Comparison of ENCODE assay signal across 10 cellular contexts in genomic region chr1:83113686-83114085, GRCh38.
"Had no signal": no experiment of that assay in that cellular context is flagged by ENCODE, and none has a peak within 500 bp of the region (broad histone marks: within the 10 kb centered on the region; RNA-seq: fewer than 3 reads in every experiment).

No MANE protein-coding gene starts in this region.

- H3K27me3 Mint-ChIP-seq: activated CD4-positive, alpha-beta memory T cell treated with anti-CD3 and anti-CD28 coated beads for 36 hours; activated CD4-positive, alpha-beta T cell treated with anti-CD3 and anti-CD28 coated beads for 36 hours; activated CD8-positive, alpha-beta memory T cell treated with anti-CD3 and anti-CD28 coated beads, Interleukin-2, amount 10 ng/mL, durations not matched to agents 7 days and 5 days; stimulated activated naive B cell treated with anti-CD40 and anti-IgM and Interleukin-4, amounts not matched to agents 10 μg/mL and 1 μg/mL and 100 μg/mL, for 72 hours had no signal

- H3K4me3 Mint-ChIP-seq: activated CD4-positive, alpha-beta memory T cell treated with anti-CD3 and anti-CD28 coated beads for 36 hours; activated CD4-positive, alpha-beta T cell treated with anti-CD3 and anti-CD28 coated beads for 36 hours; activated CD8-positive, alpha-beta memory T cell treated with anti-CD3 and anti-CD28 coated beads, Interleukin-2, amount 10 ng/mL, durations not matched to agents 7 days and 5 days; nephron; stimulated activated naive B cell treated with anti-CD40 and anti-IgM and Interleukin-4, amounts not matched to agents 10 μg/mL and 1 μg/mL and 100 μg/mL, for 72 hours had no signal

- H3K9me3 Mint-ChIP-seq: activated CD4-positive, alpha-beta memory T cell treated with anti-CD3 and anti-CD28 coated beads for 36 hours; nephron had no signal

- DNase-seq: activated CD4-positive, alpha-beta memory T cell treated with anti-CD3 and anti-CD28 coated beads for 36 hours; activated CD4-positive, alpha-beta T cell treated with anti-CD3 and anti-CD28 coated beads for 36 hours; activated CD8-positive, alpha-beta memory T cell treated with anti-CD3 and anti-CD28 coated beads, Interleukin-2, amount 10 ng/mL, durations not matched to agents 7 days and 5 days; activated effector memory CD4-positive, alpha-beta T cell treated with Interleukin-2 at 50 U/mL for 16 hours; activated naive CD4-positive, alpha-beta T cell treated with anti-CD3 and anti-CD28 coated beads, Interleukin-2, amount 50 U/mL, for 16 hours; activated T-cell treated with anti-CD3 and anti-CD28 coated beads, Interleukin-2, amount 50 U/mL, for 1 hour; islet precursor cell; stimulated activated naive B cell treated with anti-CD40 and anti-IgM and Interleukin-4, amounts not matched to agents 10 μg/mL and 1 μg/mL and 100 μg/mL, for 72 hours; T-helper 2 cell had no signal

- H3K27ac Mint-ChIP-seq: activated CD4-positive, alpha-beta memory T cell treated with anti-CD3 and anti-CD28 coated beads for 36 hours; activated CD4-positive, alpha-beta T cell treated with anti-CD3 and anti-CD28 coated beads for 36 hours; activated CD8-positive, alpha-beta memory T cell treated with anti-CD3 and anti-CD28 coated beads, Interleukin-2, amount 10 ng/mL, durations not matched to agents 7 days and 5 days; nephron; stimulated activated naive B cell treated with anti-CD40 and anti-IgM and Interleukin-4, amounts not matched to agents 10 μg/mL and 1 μg/mL and 100 μg/mL, for 72 hours had no signal

- H3K36me3 Mint-ChIP-seq: activated CD4-positive, alpha-beta memory T cell treated with anti-CD3 and anti-CD28 coated beads for 36 hours; stimulated activated naive B cell treated with anti-CD40 and anti-IgM and Interleukin-4, amounts not matched to agents 10 μg/mL and 1 μg/mL and 100 μg/mL, for 72 hours had no signal

- H3K4me1 Mint-ChIP-seq: activated CD4-positive, alpha-beta T cell treated with anti-CD3 and anti-CD28 coated beads for 36 hours; nephron; stimulated activated naive B cell treated with anti-CD40 and anti-IgM and Interleukin-4, amounts not matched to agents 10 μg/mL and 1 μg/mL and 100 μg/mL, for 72 hours had no signal
